In genomic region chr2:137872577-137872976, GRCh38 we compare ENCODE assay signal across 20 cellular contexts.
A peak's percentile ranks its signal among the peaks of the same experiment; 100 is the strongest.
DNase-seq lines count a peak whose midpoint lies in the region; ATAC-seq lines count a peak whose summit lies in the region.
"Had no signal": no experiment of that assay in that cellular context is flagged by ENCODE, and none has a peak within 500 bp of the region (broad histone marks: within the 10 kb centered on the region; RNA-seq: fewer than 3 reads in every experiment).

No MANE protein-coding gene starts in this region.

- no peak for DNase-seq in activated CD4-positive, alpha-beta T cell treated with anti-CD3 and anti-CD28 coated beads, Interleukin-2, amount 50 U/mL, for 48 hours
- no peak for DNase-seq in central memory CD4-positive, alpha-beta T cell
- DNase-seq: activated CD4-positive, alpha-beta T cell treated with anti-CD3 and anti-CD28 coated beads for 36 hours; amygdala; brain microvascular endothelial cell; foreskin melanocyte; heart right ventricle; kidney; NCI-H1417 treated with DMSO at 0.1 percent for 48 hours; NCI-H2081 treated with DMSO at 0.1 percent for 48 hours; retina; SHP77; transverse colon had no signal

- ATAC-seq in GM19324 (IDR thresholded peaks at IDR 0.05; ENCODE audit: low FRiP score, unreplicated experiment), result peak; percentile 44
- ATAC-seq in HG02642 (IDR thresholded peaks at IDR 0.05; ENCODE audit: poor library complexity, unreplicated experiment), result peak; percentile 47
- peak; percentile 39 for ATAC-seq in HG03342 (IDR thresholded peaks at IDR 0.05; ENCODE audit: unreplicated experiment)
- ATAC-seq in GM19351 (IDR thresholded peaks at IDR 0.05; ENCODE audit: unreplicated experiment), result no peak
- no peak for ATAC-seq in HG03139 (IDR thresholded peaks at IDR 0.05; ENCODE audit: unreplicated experiment)
- ATAC-seq: activated CD4-positive, alpha-beta T cell treated with anti-CD3 and anti-CD28 coated beads for 36 hours; activated naive CD4-positive, alpha-beta T cell treated with anti-CD3 and anti-CD28 coated beads, Interleukin-2, amount 50 U/mL, for 72 hours; heart right ventricle; stimulated activated memory B cell treated with anti-CD40 and anti-IgM and Interleukin-4, amounts not matched to agents 10 μg/mL and 1 μg/mL and 100 μg/mL, for 72 hours had no signal

Comparison
In these comparisons a context has a peak if more than half of its experiments do, and no peak if none do; other contexts are left out.
1. ATAC-seq: peak in GM19324 (single experiment), HG02642 (single experiment) and HG03342 (single experiment); none in GM19351 (single experiment) and HG03139 (single experiment).